16 cellular contexts compared by ENCODE assay signal in the genomic region with DNA sequence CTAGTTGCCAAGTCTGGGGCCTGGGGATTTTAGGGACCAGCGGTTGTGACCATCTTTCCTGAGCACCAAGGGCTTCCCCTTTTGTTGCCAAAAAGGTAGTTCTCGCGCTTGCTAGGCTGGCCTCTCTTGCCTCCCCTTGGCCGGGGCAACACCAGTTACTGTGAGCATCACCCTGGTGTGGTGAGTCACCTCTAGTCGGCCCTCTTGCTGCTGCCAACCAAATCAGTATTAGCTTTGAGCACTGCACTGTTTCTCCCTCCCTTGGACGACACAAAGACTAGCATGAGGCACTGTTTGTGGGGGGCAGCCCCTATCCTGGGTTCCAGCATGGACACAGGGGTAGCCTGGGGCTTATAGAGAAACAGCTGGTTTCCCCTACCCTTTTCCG. TPM values are rescaled to one million over a fixed set of nuclear protein-coding genes. Genes with fewer than 3 reads are reported as not detected.
DNase-seq lines count a peak whose midpoint lies in the region; ATAC-seq and TF ChIP-seq lines count a peak whose summit lies in the region.
"Had no signal": no experiment of that assay in that cellular context is flagged by ENCODE, and none has a peak within 500 bp of the region (broad histone marks: within the 10 kb centered on the region; RNA-seq: fewer than 3 reads in every experiment).

No MANE protein-coding gene starts in this region.

- 54% methylated on average over 2 of the region's 7 CpGs; no CpG with 5 or more reads in 1 of the 2 donors for WGBS in gastroesophageal sphincter (ENCODE audit: low coverage in 1 of 2), 2 donors

- ATAC-seq in Right ventricle myocardium inferior: no peak
- ATAC-seq in gastroesophageal sphincter: no peak
- peak; percentile 84 for ATAC-seq in thoracic aorta (ENCODE audit: insufficient number of reproducible peaks, low FRiP score, low read depth)
- ATAC-seq: body of pancreas had no signal

- peaks cover 66% of the 10 kb centered on the region for H3K36me3 ChIP-seq in cardiac muscle cell
- peaks cover 74 to 94% of the 10 kb centered on the region in 2 donors for H3K36me3 ChIP-seq in ascending aorta
- peaks cover 0 to 100% of the 10 kb centered on the region in 2 donors for H3K36me3 ChIP-seq in gastroesophageal sphincter
- H3K36me3 ChIP-seq in thoracic aorta: peaks cover 76% of the 10 kb centered on the region

- no peak for TF ChIP-seq POLR2A in gastroesophageal sphincter (IDR thresholded peaks at IDR 0.05)

- no peak overlapping the region for H3K4me3 ChIP-seq in cardiac muscle cell
- H3K4me3 ChIP-seq in ascending aorta: no peak overlapping the region
- no peak overlapping the region for H3K4me3 ChIP-seq in gastroesophageal sphincter
- H3K4me3 ChIP-seq in thoracic aorta: no peak overlapping the region
- H3K4me3 ChIP-seq: body of pancreas, spleen had no signal

- intact Hi-C loops in Right ventricle myocardium inferior (cut with DNase I) (loop anchor here (10.0 kb wide), 1 partner anchor 141 kb away; no protein-coding TSS in a partner anchor), ascending aorta (cut with DNase I) (no loop called here)

- H3K9me3 ChIP-seq in cardiac muscle cell (ENCODE audit: low read depth) (no peaks in the 10 kb centered on the region), ascending aorta (no peaks in the 10 kb centered on the region), gastroesophageal sphincter (no peaks in the 10 kb centered on the region), thoracic aorta (no peaks in the 10 kb centered on the region)
- H3K9me3 ChIP-seq: body of pancreas had no signal

- no peak for TF ChIP-seq EP300 in gastroesophageal sphincter (IDR thresholded peaks at IDR 0.05)

- peak in 1 of 2 donors; percentile 69 for DNase-seq in cardiac muscle cell (ENCODE audit: low read depth in 1 of 2, low spot score in 1 of 2)
- no peak for DNase-seq in Right ventricle myocardium inferior (ENCODE audit: missing footprints)
- DNase-seq in ascending aorta (ENCODE audit: low spot score in 2 of 2): peak; percentile 30 to 87
- DNase-seq in thoracic aorta (ENCODE audit: low spot score): no peak
- DNase-seq in activated T-cell treated with anti-CD3 and anti-CD28 coated beads for 4 hours: no peak
- no peak for DNase-seq in GM13977 (ENCODE audit: low spot score)
- no peak for DNase-seq in stimulated activated CD4-positive, alpha-beta T cell treated with anti-CD3 and anti-CD28 coated beads, Interleukin-15, amount 100 ng/mL, for 24 hours
- DNase-seq: ACHN; activated CD4-positive, CD25-positive, alpha-beta regulatory T cell treated with anti-CD3 and anti-CD28 coated beads, Interleukin-2, amount 50 U/mL, for 72 hours; body of pancreas; Calu3; NCI-H1092; NCI-H226; spleen; T-helper 1 cell had no signal

- in situ Hi-C loops in GM13977 (cut with MboI; ENCODE audit: low pct_unique_long_range_greater_than_20kb, low sequenced_read_pairs, unreplicated experiment): no loop called here

- TF ChIP-seq CTCF in cardiac muscle cell (IDR thresholded peaks at IDR 0.05; ENCODE audit: low read depth, low read length) (no peak), ascending aorta (IDR thresholded peaks at IDR 0.05) (no peak), gastroesophageal sphincter (IDR thresholded peaks at IDR 0.05) (no peak), thoracic aorta (IDR thresholded peaks at IDR 0.05) (no peak), GM13977 (IDR thresholded peaks at IDR 0.05; ENCODE audit: extremely low read depth, insufficient read depth, missing control alignments) (no peak)

- H3K27me3 ChIP-seq in cardiac muscle cell (no peaks in the 10 kb centered on the region), ascending aorta (no peaks in the 10 kb centered on the region), gastroesophageal sphincter (no peaks in the 10 kb centered on the region), thoracic aorta (replicated peaks; ENCODE audit: insufficient read depth) (no peaks in the 10 kb centered on the region)
- H3K27me3 ChIP-seq: body of pancreas had no signal

- H3K27ac ChIP-seq in cardiac muscle cell (peak overlapping the region; percentile 39), ascending aorta (peak overlapping the region; percentile 63 to 67), gastroesophageal sphincter (peak overlapping the region in 3 of 4 donors; percentile 65 to 71 (median 69)), thoracic aorta (peak overlapping the region; percentile 45 to 63)
- H3K27ac ChIP-seq: body of pancreas had no signal

- H3K4me1 ChIP-seq in cardiac muscle cell (ENCODE audit: low read depth): no peaks in the 10 kb centered on the region
- H3K4me1 ChIP-seq in ascending aorta: peaks cover 0 to 2% of the 10 kb centered on the region in 2 donors
- peaks cover 0 to 24% (median 6%) of the 10 kb centered on the region in 3 donors for H3K4me1 ChIP-seq in gastroesophageal sphincter
- H3K4me1 ChIP-seq in thoracic aorta (ENCODE audit: control insufficient read depth in 1 of 2, low read depth in 2 of 2): peaks cover 0 to 19% of the 10 kb centered on the region in 2 donors
- H3K4me1 ChIP-seq: body of pancreas had no signal

RNA-seq across cellular contexts. Expression of a gene that starts 6.9 kb away (rescaled TPM):
- total RNA-seq in cardiac muscle cell: 26.1 and 48.3 TPM in 2 replicates
- 13.2 and 14.5 TPM in 2 replicates for polyA plus RNA-seq in cardiac muscle cell
- 15.7 TPM for total RNA-seq in Right ventricle myocardium inferior
- 104 TPM for total RNA-seq in ascending aorta
- total RNA-seq in gastroesophageal sphincter: 100 to 1,000 TPM in 1 of 4 donors, 10 to 100 TPM in 3; 41.7 to 100 (median 52.4) TPM
- total RNA-seq in thoracic aorta: 10 to 100 TPM; 46.6 to 83.3 TPM

RNA-seq across cellular contexts. Expression of a gene that starts 32.1 kb away (rescaled TPM):
- total RNA-seq in cardiac muscle cell (not detected in 2 replicates), Right ventricle myocardium inferior (not detected), ascending aorta (not detected), gastroesophageal sphincter (not detected), thoracic aorta (not detected)
- not detected in 2 replicates for polyA plus RNA-seq in cardiac muscle cell
- total RNA-seq: body of pancreas, Calu3, spleen had no signal

Comparison
In these comparisons a context has a peak if more than half of its experiments do, and no peak if none do; other contexts are left out.
1. DNase-seq: peak in ascending aorta (2 of 2); none in Right ventricle myocardium inferior (single experiment), thoracic aorta (single experiment), activated T-cell treated with anti-CD3 and anti-CD28 coated beads for 4 hours (single experiment), GM13977 (single experiment) and stimulated activated CD4-positive, alpha-beta T cell treated with anti-CD3 and anti-CD28 coated beads, Interleukin-15, amount 100 ng/mL, for 24 hours (single experiment).
2. Peak in every context shown above with its lines, with median percentiles within 50 percentile points of each other: H3K27ac ChIP-seq.